ENCODE assay signal across 23 cellular contexts in the genomic region with DNA sequence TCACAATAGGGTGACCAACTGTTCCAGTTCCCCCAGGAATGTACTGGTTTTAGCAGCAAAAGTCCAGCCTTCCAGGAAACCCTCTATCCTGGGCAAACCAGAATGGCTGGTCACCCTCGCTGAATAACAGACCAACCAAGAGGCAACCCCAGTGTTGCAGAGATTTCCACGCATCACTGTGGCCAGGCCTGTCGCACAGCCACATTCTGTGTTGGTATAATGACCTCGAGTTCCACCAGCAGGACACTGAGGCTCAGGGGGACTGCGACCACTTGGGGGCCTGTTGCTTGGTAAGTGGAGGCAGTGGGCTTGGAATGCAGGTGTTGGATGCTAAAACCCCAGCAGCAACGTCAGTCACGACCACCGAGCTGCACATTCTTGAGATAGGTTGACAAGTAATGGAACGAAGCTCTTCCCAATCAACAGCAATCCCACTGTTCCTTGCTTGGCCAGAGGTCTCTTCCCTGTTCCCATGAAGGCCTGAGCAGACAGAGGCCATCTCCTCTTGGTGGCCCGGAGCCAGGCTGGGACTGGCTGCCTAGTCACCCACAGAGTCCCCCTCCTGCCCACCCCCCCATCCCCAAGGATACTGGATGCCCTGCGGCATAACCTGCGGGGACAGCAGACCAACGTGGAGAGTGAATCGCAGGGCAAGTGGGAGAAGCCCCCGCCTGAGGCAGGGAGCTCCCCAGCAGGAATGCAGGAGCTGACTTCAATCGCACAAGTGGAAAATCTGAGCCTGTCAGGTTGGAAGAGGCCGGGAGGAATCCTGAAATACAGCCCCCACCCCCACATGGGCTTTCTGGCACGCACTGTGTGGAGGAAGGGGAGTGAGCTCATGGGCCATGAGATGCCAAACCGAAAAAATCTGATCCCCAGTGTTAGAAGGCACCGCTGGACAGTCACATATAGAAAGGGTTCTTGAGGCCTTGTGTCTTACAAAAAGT. TPM values are rescaled to one million over a fixed set of nuclear protein-coding genes. Genes with fewer than 3 reads are reported as not detected.
DNase-seq lines count a peak whose midpoint lies in the region; ATAC-seq and TF ChIP-seq lines count a peak whose summit lies in the region.
"Had no signal": no experiment of that assay in that cellular context is flagged by ENCODE, and none has a peak within 500 bp of the region (broad histone marks: within the 10 kb centered on the region; RNA-seq: fewer than 3 reads in every experiment).

No MANE protein-coding gene starts in this region.

- WGBS in right cardiac atrium, result 73% methylated on average over 20 of the region's 20 CpGs

- H3K36me3 Mint-ChIP-seq in brain (peaks cover 17% of the 10 kb centered on the region), mesothelial cell of epicardium (peaks cover 16% of the 10 kb centered on the region)
- H3K36me3 Mint-ChIP-seq in stimulated activated memory B cell treated with anti-CD40 and anti-IgM and Interleukin-4, amounts not matched to agents 10 μg/mL and 1 μg/mL and 100 μg/mL, for 72 hours, result peaks cover 81% of the 10 kb centered on the region

- H3K4me3 ChIP-seq in cardiac muscle cell, result no peak overlapping the region
- no peak overlapping the region for H3K4me3 ChIP-seq in right cardiac atrium (ENCODE audit: low read length)
- no peak overlapping the region for H3K4me3 ChIP-seq in effector memory CD4-positive, alpha-beta T cell (ENCODE audit: insufficient read depth, low read depth, low read length, poor library complexity, severe bottlenecking)
- H3K4me3 ChIP-seq: A549, left ventricle myocardium inferior, transverse colon had no signal

- DNase-seq in cardiac muscle cell (ENCODE audit: low read depth in 1 of 2, low spot score in 1 of 2), result peak in 1 of 2 donors; percentile 50
- DNase-seq in right cardiac atrium, result no peak
- peak in 1 of 2 experiments; percentile 54 for DNase-seq in mesothelial cell of epicardium (ENCODE audit: low spot score in 2 of 2, unreplicated experiment in 2 of 2)
- peak; percentile 40 for DNase-seq in ureter (ENCODE audit: low spot score)
- no peak for DNase-seq in GM20000 (ENCODE audit: low spot score)
- no peak for DNase-seq in effector memory CD4-positive, alpha-beta T cell
- DNase-seq: activated CD4-positive, alpha-beta T cell treated with anti-CD3 and anti-CD28 coated beads for 1 hour; DMS79; immature natural killer cell; left ventricle myocardium inferior; NCI-H1105 treated with DMSO at 0.1 percent for 48 hours; NCI-H2081 treated with DMSO at 0.1 percent for 48 hours; NCI-H446; PC-3; small intestine; stimulated activated CD4-positive, alpha-beta T cell treated with anti-CD3 and anti-CD28 coated beads, Interleukin-2, amount 100 ng/mL, for 48 hours; transverse colon had no signal

- no peak for ATAC-seq in right cardiac atrium
- no peak for ATAC-seq in stimulated activated memory B cell treated with anti-CD40 and anti-IgM and Interleukin-4, amounts not matched to agents 10 μg/mL and 1 μg/mL and 100 μg/mL, for 72 hours
- ATAC-seq: A549, PC-3 had no signal

- H3K9me3 ChIP-seq in cardiac muscle cell (ENCODE audit: low read depth) (no peaks in the 10 kb centered on the region), right cardiac atrium (ENCODE audit: control insufficient read depth, low read length) (no peaks in the 10 kb centered on the region)
- no peaks in the 10 kb centered on the region for H3K9me3 ChIP-seq in effector memory CD4-positive, alpha-beta T cell (ENCODE audit: control insufficient read depth, low read length)
- H3K9me3 ChIP-seq: A549, left ventricle myocardium inferior, neutrophil, transverse colon had no signal

- H3K4me1 ChIP-seq in cardiac muscle cell (ENCODE audit: low read depth) (peaks cover 52% of the 10 kb centered on the region), right cardiac atrium (ENCODE audit: control insufficient read depth, insufficient read depth, low read length) (peaks cover 11% of the 10 kb centered on the region)
- H3K4me1 ChIP-seq in effector memory CD4-positive, alpha-beta T cell (ENCODE audit: control insufficient read depth, insufficient read depth, low read length, poor library complexity, severe bottlenecking), result no peaks in the 10 kb centered on the region
- H3K4me1 ChIP-seq: A549 had no signal

- H3K4me1 Mint-ChIP-seq in brain, result peaks cover 70% of the 10 kb centered on the region
- H3K4me1 Mint-ChIP-seq in mesothelial cell of epicardium, result peaks cover 59% of the 10 kb centered on the region
- H3K4me1 Mint-ChIP-seq in stimulated activated memory B cell treated with anti-CD40 and anti-IgM and Interleukin-4, amounts not matched to agents 10 μg/mL and 1 μg/mL and 100 μg/mL, for 72 hours, result no peaks in the 10 kb centered on the region
- H3K4me1 Mint-ChIP-seq: immature natural killer cell had no signal

- no peak for TF ChIP-seq CTCF in cardiac muscle cell (IDR thresholded peaks at IDR 0.05; ENCODE audit: low read depth, low read length)
- TF ChIP-seq CTCF in brain (conservative IDR thresholded peaks at IDR 0.05), result no peak
- TF ChIP-seq CTCF in mesothelial cell of epicardium (IDR thresholded peaks at IDR 0.05; ENCODE audit: unreplicated experiment), result no peak
- TF ChIP-seq CTCF in GM20000 (IDR thresholded peaks at IDR 0.05; ENCODE audit: extremely low read depth, missing control alignments), result no peak

- H3K27ac ChIP-seq in cardiac muscle cell (peak overlapping the region; percentile 69), right cardiac atrium (ENCODE audit: low read length) (no peak overlapping the region)
- no peak overlapping the region for H3K27ac ChIP-seq in effector memory CD4-positive, alpha-beta T cell (ENCODE audit: insufficient read depth, low read length, poor library complexity, severe bottlenecking)
- H3K27ac ChIP-seq: A549, HL-60, left ventricle myocardium inferior, neutrophil, transverse colon had no signal

- H3K27ac Mint-ChIP-seq in brain (peak overlapping the region; percentile 27 to 59 (median 46)), mesothelial cell of epicardium (peak overlapping the region; percentile 94)
- H3K27ac Mint-ChIP-seq in stimulated activated memory B cell treated with anti-CD40 and anti-IgM and Interleukin-4, amounts not matched to agents 10 μg/mL and 1 μg/mL and 100 μg/mL, for 72 hours, result no peak overlapping the region
- H3K27ac Mint-ChIP-seq: immature natural killer cell; stimulated activated naive CD8-positive, alpha-beta T cell treated with anti-CD3 and anti-CD28 coated beads, Interleukin-15, Interleukin-2, amounts not matched to agents 100 ng/mL and 50 ng/mL, for 24 hours had no signal

- no peaks in the 10 kb centered on the region for H3K9me3 Mint-ChIP-seq in brain
- H3K9me3 Mint-ChIP-seq in mesothelial cell of epicardium, result no peaks in the 10 kb centered on the region
- no peaks in the 10 kb centered on the region for H3K9me3 Mint-ChIP-seq in stimulated activated memory B cell treated with anti-CD40 and anti-IgM and Interleukin-4, amounts not matched to agents 10 μg/mL and 1 μg/mL and 100 μg/mL, for 72 hours
- H3K9me3 Mint-ChIP-seq: immature natural killer cell; stimulated activated naive CD8-positive, alpha-beta T cell treated with anti-CD3 and anti-CD28 coated beads, Interleukin-15, Interleukin-2, amounts not matched to agents 100 ng/mL and 50 ng/mL, for 24 hours had no signal

- no peaks in the 10 kb centered on the region for H3K27me3 Mint-ChIP-seq in brain
- H3K27me3 Mint-ChIP-seq in mesothelial cell of epicardium (ENCODE audit: low read depth), result no peaks in the 10 kb centered on the region
- no peaks in the 10 kb centered on the region for H3K27me3 Mint-ChIP-seq in stimulated activated memory B cell treated with anti-CD40 and anti-IgM and Interleukin-4, amounts not matched to agents 10 μg/mL and 1 μg/mL and 100 μg/mL, for 72 hours
- H3K27me3 Mint-ChIP-seq: stimulated activated naive CD8-positive, alpha-beta T cell treated with anti-CD3 and anti-CD28 coated beads, Interleukin-15, Interleukin-2, amounts not matched to agents 100 ng/mL and 50 ng/mL, for 24 hours had no signal

- intact Hi-C loops in right cardiac atrium (cut with DNase I), result no loop called here

- H3K4me3 Mint-ChIP-seq in brain, result no peak overlapping the region
- no peak overlapping the region for H3K4me3 Mint-ChIP-seq in mesothelial cell of epicardium
- H3K4me3 Mint-ChIP-seq in stimulated activated memory B cell treated with anti-CD40 and anti-IgM and Interleukin-4, amounts not matched to agents 10 μg/mL and 1 μg/mL and 100 μg/mL, for 72 hours, result no peak overlapping the region
- H3K4me3 Mint-ChIP-seq: immature natural killer cell; stimulated activated naive CD8-positive, alpha-beta T cell treated with anti-CD3 and anti-CD28 coated beads, Interleukin-15, Interleukin-2, amounts not matched to agents 100 ng/mL and 50 ng/mL, for 24 hours had no signal

- H3K36me3 ChIP-seq in cardiac muscle cell, result peaks cover 3% of the 10 kb centered on the region
- peaks cover 25% of the 10 kb centered on the region for H3K36me3 ChIP-seq in effector memory CD4-positive, alpha-beta T cell (ENCODE audit: control insufficient read depth, insufficient read depth, low read length)
- H3K36me3 ChIP-seq: left ventricle myocardium inferior, transverse colon had no signal

- H3K27me3 ChIP-seq in cardiac muscle cell (no peaks in the 10 kb centered on the region), right cardiac atrium (ENCODE audit: control insufficient read depth, insufficient read depth) (no peaks in the 10 kb centered on the region)
- H3K27me3 ChIP-seq in effector memory CD4-positive, alpha-beta T cell (replicated peaks; ENCODE audit: control insufficient read depth, insufficient read depth, low read length, poor library complexity, severe bottlenecking), result no peaks in the 10 kb centered on the region
- H3K27me3 ChIP-seq: neutrophil, transverse colon had no signal

RNA-seq across cellular contexts. Expression of a gene that starts 43.4 kb away (rescaled TPM):
- total RNA-seq in cardiac muscle cell (27.8 and 45.8 TPM in 2 replicates), right cardiac atrium (10 to 100 TPM in 3 of 4 donors, 1 to 10 TPM in 1; 9.6 to 12.2 (median 10.1) TPM), mesothelial cell of epicardium (46.3 to 49.6 TPM (median 47.8 TPM) in 3 replicates), ureter (3.3 TPM)
- polyA plus RNA-seq in cardiac muscle cell (7.8 and 15.7 TPM in 2 replicates), right cardiac atrium (3.8 TPM), brain (ENCODE audit: insufficient read depth, low read depth, low replicate concordance) (1.7 TPM)
